Comparison of ENCODE assay signal across 8 cellular contexts in genomic region chr17:7214300-7215135, GRCh38. TPM values are rescaled to one million over a fixed set of nuclear protein-coding genes. Genes with fewer than 3 reads are reported as not detected.
DNase-seq lines count a peak whose midpoint lies in the region; ATAC-seq and TF ChIP-seq lines count a peak whose summit lies in the region.

No MANE protein-coding gene starts in this region.

- H3K4me1 ChIP-seq in right cardiac atrium (ENCODE audit: control insufficient read depth, insufficient read depth, low read length) (no peaks in the 10 kb centered on the region), uterus (peaks cover 0 to 24% of the 10 kb centered on the region in 2 donors)

- TF ChIP-seq POLR2A in uterus (IDR thresholded peaks at IDR 0.05) = peak in 1 of 2 donors; percentile 32

- WGBS in right cardiac atrium = under 1% methylated on average over 45 of the region's 45 CpGs

- H3K27me3 ChIP-seq in right cardiac atrium (ENCODE audit: control insufficient read depth, insufficient read depth) (no peaks in the 10 kb centered on the region), uterus (no peaks in the 10 kb centered on the region)

- H3K4me3 ChIP-seq in right cardiac atrium (ENCODE audit: low read length) (peak overlapping the region; percentile 62), uterus (peak overlapping the region; percentile 39 to 71)

- no peaks in the 10 kb centered on the region for H3K9me3 ChIP-seq in right cardiac atrium (ENCODE audit: control insufficient read depth, low read length)
- no peaks in the 10 kb centered on the region for H3K9me3 ChIP-seq in uterus

- H3K27ac ChIP-seq in right cardiac atrium (ENCODE audit: low read length) = peak overlapping the region; percentile 50
- peak overlapping the region; percentile 92 to 97 for H3K27ac ChIP-seq in uterus

- intact Hi-C loops in right cardiac atrium (cut with DNase I) = no loop called here
- intact Hi-C loops in uterus (cut with DNase I; ENCODE audit: low total_unique reads) = no loop called here

- H3K36me3 ChIP-seq in uterus = no peaks in the 10 kb centered on the region

- TF ChIP-seq CTCF in uterus (IDR thresholded peaks at IDR 0.05) = peak; percentile 42 to 66 (median 50)

- ATAC-seq in GM18498 (IDR thresholded peaks at IDR 0.05; ENCODE audit: unreplicated experiment) (peak; percentile 80), HG02970 (IDR thresholded peaks at IDR 0.05; ENCODE audit: low FRiP score, unreplicated experiment) (peak; percentile 67), right cardiac atrium (peak; percentile 91)

- DNase-seq in NCI-H187 treated with DMSO at 0.1 percent for 48 hours (lab: John Stamatoyannopoulos, UW) (peak; percentile 77), T-helper 2 cell (peak; percentile 98 to 99 (median 99)), anterior cingulate cortex (lab: John Stamatoyannopoulos, UW) (peak; percentile 75 to 99 (median 96)), right cardiac atrium (peak; percentile 100), putamen (ENCODE audit: low spot score) (peak; percentile 93), uterus (peak; percentile 99)

RNA-seq across cellular contexts. Expression of gene DLG4, which starts 5.1 kb away (rescaled TPM):
- total RNA-seq in right cardiac atrium = 10 to 100 TPM; 28.7 to 36.2 (median 31.5) TPM
- polyA plus RNA-seq in right cardiac atrium = 23.3 TPM
- 10 to 100 TPM; 22.8 to 64.0 (median 48.4) TPM for total RNA-seq in uterus

RNA-seq across cellular contexts. Expression of gene ACADVL, which starts 5.2 kb away (rescaled TPM):
- total RNA-seq in right cardiac atrium (1,000 to 10,000 TPM in 3 of 4 donors, 100 to 1,000 TPM in 1; 896 to 1,154 (median 1,049) TPM), uterus (100 to 1,000 TPM; 167 to 800 (median 399) TPM)
- polyA plus RNA-seq in right cardiac atrium = 1,142 TPM

RNA-seq across cellular contexts. Expression of gene DVL2, which starts 19.8 kb away (rescaled TPM):
- total RNA-seq in right cardiac atrium = 10 to 100 TPM; 20.0 to 26.1 (median 23.4) TPM
- 14.6 TPM for polyA plus RNA-seq in right cardiac atrium
- total RNA-seq in uterus = 10 to 100 TPM in 3 of 4 donors, 1 to 10 TPM in 1; 5.1 to 83.2 (median 53.5) TPM

RNA-seq across cellular contexts. Expression of gene PHF23, which starts 24.7 kb away (rescaled TPM):
- total RNA-seq in right cardiac atrium (10 to 100 TPM; 22.2 to 30.4 (median 24.5) TPM), uterus (10 to 100 TPM in 3 of 4 donors, 1 to 10 TPM in 1; 9.7 to 68.1 (median 29.7) TPM)
- 18.8 TPM for polyA plus RNA-seq in right cardiac atrium

RNA-seq across cellular contexts. Expression of gene GABARAP, which starts 27.7 kb away (rescaled TPM):
- 100 to 1,000 TPM; 492 to 540 (median 522) TPM for total RNA-seq in right cardiac atrium
- 741 TPM for polyA plus RNA-seq in right cardiac atrium
- 100 to 1,000 TPM; 220 to 467 (median 366) TPM for total RNA-seq in uterus

Comparison
In these comparisons a context has a peak if more than half of its experiments do, and no peak if none do; other contexts are left out.
1. Peak in every context shown above with its lines: DNase-seq, ATAC-seq, H3K4me3 ChIP-seq and H3K27ac ChIP-seq.